ENCODE assay signal across 1 cellular context in the genomic region with DNA sequence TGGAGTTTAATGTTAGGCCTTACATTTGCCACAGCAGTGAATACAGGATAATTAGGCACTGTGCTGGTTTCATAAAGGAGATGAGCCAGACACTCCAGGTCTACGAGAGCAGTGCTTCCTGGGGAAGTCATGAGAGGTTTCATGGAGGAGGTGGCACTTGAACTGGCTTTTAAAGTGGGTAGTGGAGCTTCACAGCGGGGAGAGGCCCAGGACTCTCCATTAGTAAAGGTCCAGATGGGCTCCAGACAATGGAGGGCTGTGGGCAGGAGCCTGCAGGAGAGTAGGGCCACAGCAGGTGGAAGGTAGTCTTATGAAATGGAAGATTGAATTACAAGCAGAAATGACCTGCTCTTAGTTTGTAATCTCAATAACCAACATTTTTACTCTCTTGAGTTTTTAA.
TF ChIP-seq lines count a peak whose summit lies in the region.

No MANE protein-coding gene starts in this region.

TF ChIP-seq in GM23338, 12 proteins besides CTCF, POLR2A, EP300 and RAD21 (continued from another document):
- TF ChIP-seq, protein P1, sequence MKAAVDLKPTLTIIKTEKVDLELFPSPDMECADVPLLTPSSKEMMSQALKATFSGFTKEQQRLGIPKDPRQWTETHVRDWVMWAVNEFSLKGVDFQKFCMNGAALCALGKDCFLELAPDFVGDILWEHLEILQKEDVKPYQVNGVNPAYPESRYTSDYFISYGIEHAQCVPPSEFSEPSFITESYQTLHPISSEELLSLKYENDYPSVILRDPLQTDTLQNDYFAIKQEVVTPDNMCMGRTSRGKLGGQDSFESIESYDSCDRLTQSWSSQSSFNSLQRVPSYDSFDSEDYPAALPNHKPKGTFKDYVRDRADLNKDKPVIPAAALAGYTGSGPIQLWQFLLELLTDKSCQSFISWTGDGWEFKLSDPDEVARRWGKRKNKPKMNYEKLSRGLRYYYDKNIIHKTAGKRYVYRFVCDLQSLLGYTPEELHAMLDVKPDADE (IDR thresholded peaks at IDR 0.05), result no peak
- TF ChIP-seq ZNF331 (CRISPR knock-in tag; IDR thresholded peaks at IDR 0.05; ENCODE audit: low read depth) (no peak), EZH2phosphoT487 (IDR thresholded peaks at IDR 0.05; ENCODE audit: unreplicated experiment) (no peak), JUNB (IDR thresholded peaks at IDR 0.05; ENCODE audit: unreplicated experiment) (no peak), POLR2AphosphoS5 (IDR thresholded peaks at IDR 0.05; ENCODE audit: low read depth) (no peak), EZH2 (IDR thresholded peaks at IDR 0.05; ENCODE audit: low read depth, unreplicated experiment) (no peak), CREB1 (CRISPR knock-in tag; IDR thresholded peaks at IDR 0.05; ENCODE audit: low read depth) (no peak), ZNF114 (CRISPR knock-in tag; IDR thresholded peaks at IDR 0.05) (no peak), STAT1 (IDR thresholded peaks at IDR 0.05; ENCODE audit: unreplicated experiment) (no peak)
- TF ChIP-seq, protein P2, sequence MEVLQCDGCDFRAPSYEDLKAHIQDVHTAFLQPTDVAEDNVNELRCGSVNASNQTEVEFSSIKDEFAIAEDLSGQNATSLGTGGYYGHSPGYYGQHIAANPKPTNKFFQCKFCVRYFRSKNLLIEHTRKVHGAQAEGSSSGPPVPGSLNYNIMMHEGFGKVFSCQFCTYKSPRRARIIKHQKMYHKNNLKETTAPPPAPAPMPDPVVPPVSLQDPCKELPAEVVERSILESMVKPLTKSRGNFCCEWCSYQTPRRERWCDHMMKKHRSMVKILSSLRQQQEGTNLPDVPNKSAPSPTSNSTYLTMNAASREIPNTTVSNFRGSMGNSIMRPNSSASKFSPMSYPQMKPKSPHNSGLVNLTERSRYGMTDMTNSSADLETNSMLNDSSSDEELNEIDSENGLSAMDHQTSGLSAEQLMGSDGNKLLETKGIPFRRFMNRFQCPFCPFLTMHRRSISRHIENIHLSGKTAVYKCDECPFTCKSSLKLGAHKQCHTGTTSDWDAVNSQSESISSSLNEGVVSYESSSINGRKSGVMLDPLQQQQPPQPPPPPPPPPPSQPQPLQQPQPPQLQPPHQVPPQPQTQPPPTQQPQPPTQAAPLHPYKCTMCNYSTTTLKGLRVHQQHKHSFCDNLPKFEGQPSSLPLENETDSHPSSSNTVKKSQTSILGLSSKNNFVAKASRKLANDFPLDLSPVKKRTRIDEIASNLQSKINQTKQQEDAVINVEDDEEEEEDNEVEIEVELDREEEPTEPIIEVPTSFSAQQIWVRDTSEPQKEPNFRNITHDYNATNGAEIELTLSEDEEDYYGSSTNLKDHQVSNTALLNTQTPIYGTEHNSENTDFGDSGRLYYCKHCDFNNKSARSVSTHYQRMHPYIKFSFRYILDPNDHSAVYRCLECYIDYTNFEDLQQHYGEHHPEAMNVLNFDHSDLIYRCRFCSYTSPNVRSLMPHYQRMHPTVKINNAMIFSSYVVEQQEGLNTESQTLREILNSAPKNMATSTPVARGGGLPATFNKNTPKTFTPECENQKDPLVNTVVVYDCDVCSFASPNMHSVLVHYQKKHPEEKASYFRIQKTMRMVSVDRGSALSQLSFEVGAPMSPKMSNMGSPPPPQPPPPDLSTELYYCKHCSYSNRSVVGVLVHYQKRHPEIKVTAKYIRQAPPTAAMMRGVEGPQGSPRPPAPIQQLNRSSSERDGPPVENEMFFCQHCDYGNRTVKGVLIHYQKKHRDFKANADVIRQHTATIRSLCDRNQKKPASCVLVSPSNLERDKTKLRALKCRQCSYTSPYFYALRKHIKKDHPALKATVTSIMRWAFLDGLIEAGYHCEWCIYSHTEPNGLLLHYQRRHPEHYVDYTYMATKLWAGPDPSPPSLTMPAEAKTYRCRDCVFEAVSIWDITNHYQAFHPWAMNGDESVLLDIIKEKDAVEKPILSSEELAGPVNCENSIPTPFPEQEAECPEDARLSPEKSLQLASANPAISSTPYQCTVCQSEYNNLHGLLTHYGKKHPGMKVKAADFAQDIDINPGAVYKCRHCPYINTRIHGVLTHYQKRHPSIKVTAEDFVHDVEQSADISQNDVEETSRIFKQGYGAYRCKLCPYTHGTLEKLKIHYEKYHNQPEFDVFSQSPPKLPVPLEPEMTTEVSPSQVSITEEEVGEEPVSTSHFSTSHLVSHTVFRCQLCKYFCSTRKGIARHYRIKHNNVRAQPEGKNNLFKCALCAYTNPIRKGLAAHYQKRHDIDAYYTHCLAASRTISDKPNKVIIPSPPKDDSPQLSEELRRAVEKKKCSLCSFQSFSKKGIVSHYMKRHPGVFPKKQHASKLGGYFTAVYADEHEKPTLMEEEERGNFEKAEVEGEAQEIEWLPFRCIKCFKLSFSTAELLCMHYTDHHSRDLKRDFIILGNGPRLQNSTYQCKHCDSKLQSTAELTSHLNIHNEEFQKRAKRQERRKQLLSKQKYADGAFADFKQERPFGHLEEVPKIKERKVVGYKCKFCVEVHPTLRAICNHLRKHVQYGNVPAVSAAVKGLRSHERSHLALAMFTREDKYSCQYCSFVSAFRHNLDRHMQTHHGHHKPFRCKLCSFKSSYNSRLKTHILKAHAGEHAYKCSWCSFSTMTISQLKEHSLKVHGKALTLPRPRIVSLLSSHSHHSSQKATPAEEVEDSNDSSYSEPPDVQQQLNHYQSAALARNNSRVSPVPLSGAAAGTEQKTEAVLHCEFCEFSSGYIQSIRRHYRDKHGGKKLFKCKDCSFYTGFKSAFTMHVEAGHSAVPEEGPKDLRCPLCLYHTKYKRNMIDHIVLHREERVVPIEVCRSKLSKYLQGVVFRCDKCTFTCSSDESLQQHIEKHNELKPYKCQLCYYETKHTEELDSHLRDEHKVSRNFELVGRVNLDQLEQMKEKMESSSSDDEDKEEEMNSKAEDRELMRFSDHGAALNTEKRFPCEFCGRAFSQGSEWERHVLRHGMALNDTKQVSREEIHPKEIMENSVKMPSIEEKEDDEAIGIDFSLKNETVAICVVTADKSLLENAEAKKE (CRISPR knock-in tag; IDR thresholded peaks at IDR 0.05), result no peak
TF ChIP-seq in GM23338: peak in this region for 0.
